10 cellular contexts compared by ENCODE assay signal in genomic region chr9:37954581-37954981, GRCh38. TPM values are rescaled to one million over a fixed set of nuclear protein-coding genes. Genes with fewer than 3 reads are reported as not detected.
DNase-seq lines count a peak whose midpoint lies in the region; ATAC-seq and TF ChIP-seq lines count a peak whose summit lies in the region.
"Had no signal": no experiment of that assay in that cellular context is flagged by ENCODE, and none has a peak within 500 bp of the region (broad histone marks: within the 10 kb centered on the region; RNA-seq: fewer than 3 reads in every experiment).

No MANE protein-coding gene starts in this region.

- ATAC-seq in GM18867 (IDR thresholded peaks at IDR 0.05; ENCODE audit: unreplicated experiment) (peak; percentile 41), GM21576 (IDR thresholded peaks at IDR 0.05; ENCODE audit: unreplicated experiment) (peak; percentile 45), HG03469 (IDR thresholded peaks at IDR 0.05; ENCODE audit: unreplicated experiment) (peak; percentile 35)

- H3K27me3 Mint-ChIP-seq in mesothelial cell of epicardium (ENCODE audit: low read depth) (no peaks in the 10 kb centered on the region), Calu3 (ENCODE audit: unreplicated experiment) (no peaks in the 10 kb centered on the region)

- BruUV-seq in Calu3 (replicated peaks; lab: Mats Ljungman, UMichigan), result no TSS peak

- H3K4me3 Mint-ChIP-seq in mesothelial cell of epicardium (no peak overlapping the region), Calu3 (ENCODE audit: low read depth, unreplicated experiment) (no peak overlapping the region)
- H3K4me3 Mint-ChIP-seq: neural crest cell had no signal

- CTCF ChIA-PET in Calu3 (lab: Charles Lee), result no interaction called here

- H3K27ac Mint-ChIP-seq in mesothelial cell of epicardium (peak overlapping the region; percentile 60), Calu3 (ENCODE audit: unreplicated experiment) (no peak overlapping the region)

- intact Hi-C loops in Calu3 (cut with micrococcal nuclease; ENCODE audit: unreplicated experiment), result no loop called here

- H3K36me3 Mint-ChIP-seq in mesothelial cell of epicardium, result peaks cover 38% of the 10 kb centered on the region
- peaks cover 21% of the 10 kb centered on the region for H3K36me3 Mint-ChIP-seq in Calu3 (ENCODE audit: insufficient read depth, unreplicated experiment)

- peaks cover 7% of the 10 kb centered on the region for H3K4me1 Mint-ChIP-seq in mesothelial cell of epicardium
- H3K4me1 Mint-ChIP-seq in Calu3 (ENCODE audit: low read depth, unreplicated experiment), result peaks cover 34% of the 10 kb centered on the region

- DNase-seq in mesothelial cell of epicardium (ENCODE audit: low spot score in 2 of 2, unreplicated experiment in 2 of 2) (no peak), iPS-NIHi11 (ENCODE audit: low spot score) (no peak), Calu3 (no peak), DMS153 treated with DMSO at 0.1 percent for 48 hours (lab: John Stamatoyannopoulos, UW; ENCODE audit: unreplicated experiment) (no peak), GM03348 (ENCODE audit: low spot score) (no peak)
- DNase-seq: substantia nigra had no signal

- no peaks in the 10 kb centered on the region for H3K9me3 Mint-ChIP-seq in mesothelial cell of epicardium
- no peaks in the 10 kb centered on the region for H3K9me3 Mint-ChIP-seq in Calu3 (ENCODE audit: low read depth, unreplicated experiment)
- H3K9me3 Mint-ChIP-seq: neural crest cell had no signal

- TF ChIP-seq CTCF in mesothelial cell of epicardium (IDR thresholded peaks at IDR 0.05; ENCODE audit: unreplicated experiment) (no peak), Calu3 (IDR thresholded peaks at IDR 0.05; ENCODE audit: unreplicated experiment) (no peak)

RNA-seq across cellular contexts. Expression of gene SLC25A51, which starts 50.7 kb away (rescaled TPM):
- 22.1 to 26.0 TPM (median 22.6 TPM) in 3 replicates for total RNA-seq in mesothelial cell of epicardium
- 9.3 and 10.3 TPM in 2 replicates for total RNA-seq in Calu3 (2022)
